Comparison of ENCODE assay signal across 8 cellular contexts in genomic region chr1:152034654-152035405, GRCh38. TPM values are rescaled to one million over a fixed set of nuclear protein-coding genes. Genes with fewer than 3 reads are reported as not detected.
DNase-seq lines count a peak whose midpoint lies in the region; ATAC-seq and TF ChIP-seq lines count a peak whose summit lies in the region.

No MANE protein-coding gene starts in this region.

- H2BK5ac ChIP-seq in mesenchymal stem cell (ENCODE audit: low read depth, low read length, poor library complexity, severe bottlenecking), result no peak overlapping the region

- POLR2A ChIA-PET in HEK293 (lab: Yijun Ruan, JAX), result interaction anchor here (1.0 to 4.3 kb wide), 3 partner anchors 13 to 128 kb away, joined by 3 to 68 read pairs (median 3); no protein-coding TSS in a partner anchor

- H2BK12ac ChIP-seq in mesenchymal stem cell (ENCODE audit: low read length in 2 of 2), result peak overlapping the region in 1 of 2 experiments; percentile 83

- no peak overlapping the region for H2AFZ ChIP-seq in mesenchymal stem cell (ENCODE audit: low read depth, low read length)

- ATAC-seq in GM18858 (IDR thresholded peaks at IDR 0.05; ENCODE audit: unreplicated experiment), result no peak

- peak overlapping the region in 1 of 2 experiments; percentile 75 for H3K23ac ChIP-seq in mesenchymal stem cell (ENCODE audit: low read length in 2 of 2)

- H3K9me3 ChIP-seq in HEK293 (ENCODE audit: control insufficient read depth, insufficient read depth, low read depth, low read length) (no peaks in the 10 kb centered on the region), duodenal mucosa (ENCODE audit: control insufficient read depth in 1 of 2, low read length in 2 of 2) (no peaks in the 10 kb centered on the region), mesenchymal stem cell (ENCODE audit: control insufficient read depth, low read length) (no peaks in the 10 kb centered on the region)

- peak overlapping the region; percentile 76 for H3K4me2 ChIP-seq in mesenchymal stem cell (ENCODE audit: low read length, poor library complexity, severe bottlenecking)

- H3K14ac ChIP-seq in mesenchymal stem cell (ENCODE audit: low read length in 2 of 2), result peak overlapping the region in 1 of 2 experiments; percentile 94

- peak overlapping the region; percentile 40 for H2AK5ac ChIP-seq in mesenchymal stem cell (ENCODE audit: low read length, severe bottlenecking)

- WGBS in mesenchymal stem cell, result 4% methylated on average over 5 of the region's 8 CpGs

- peak overlapping the region; percentile 78 for H3K27ac ChIP-seq in HEK293 (ENCODE audit: extremely low read depth, low read depth, low read length)
- peak overlapping the region; percentile 35 for H3K27ac ChIP-seq in duodenal mucosa (ENCODE audit: low read depth, low read length)
- peak overlapping the region; percentile 95 for H3K27ac ChIP-seq in mesenchymal stem cell (ENCODE audit: low read length, poor library complexity, severe bottlenecking)

- H3K4me3 ChIP-seq in HEK293 (ENCODE audit: low read depth, low read length) (peak overlapping the region; percentile 70), duodenal mucosa (ENCODE audit: low read depth in 1 of 2, low read length in 2 of 2) (peak overlapping the region; percentile 86 to 89), mesenchymal stem cell (ENCODE audit: insufficient read depth in 1 of 2, low read depth in 1 of 2, low read length in 2 of 2) (peak overlapping the region in 1 of 2 experiments; percentile 92)

- peaks cover 11% of the 10 kb centered on the region for H3K79me1 ChIP-seq in mesenchymal stem cell (replicated peaks; ENCODE audit: low read length, poor library complexity, severe bottlenecking)

- peaks cover 0 to 27% of the 10 kb centered on the region in 2 experiments; a peak in 1 of 3 replicates for H3K36me3 ChIP-seq in HEK293 (ENCODE audit: control insufficient read depth in 2 of 2, insufficient read depth in 1 of 2, low read length in 2 of 2)
- H3K36me3 ChIP-seq in duodenal mucosa (ENCODE audit: control insufficient read depth in 1 of 2, insufficient read depth in 2 of 2, low read length in 2 of 2), result peaks cover 17 to 32% of the 10 kb centered on the region in 2 donors
- peaks cover 16 to 38% of the 10 kb centered on the region in 2 experiments for H3K36me3 ChIP-seq in mesenchymal stem cell (ENCODE audit: control insufficient read depth in 1 of 2, insufficient read depth in 2 of 2, low read depth in 1 of 2, low read length in 2 of 2)

- H2BK15ac ChIP-seq in mesenchymal stem cell (ENCODE audit: low read depth, poor library complexity, severe bottlenecking), result no peak overlapping the region

- H4K91ac ChIP-seq in mesenchymal stem cell (ENCODE audit: low read length), result peak overlapping the region; percentile 16

- CTCF ChIA-PET in HEK293 (lab: Yijun Ruan, JAX), result interaction anchor here (0.5 to 4.0 kb wide), 25 partner anchors 11 to 1474 kb away, joined by 3 to 44 read pairs (median 4); no protein-coding TSS in a partner anchor

- H3K18ac ChIP-seq in mesenchymal stem cell (ENCODE audit: low read depth in 1 of 2, low read length in 2 of 2), result peak overlapping the region; percentile 60 to 64

- DNase-seq in EL (peak; percentile 85), NCI-H2196 treated with DMSO at 0.1 percent for 48 hours (lab: John Stamatoyannopoulos, UW; ENCODE audit: unreplicated experiment) (peak; percentile 22), mesenchymal stem cell (peak; percentile 86)
- peak; percentile 39 to 48 for DNase-seq in activated CD4-positive, alpha-beta T cell treated with anti-CD3 and anti-CD28 coated beads for 24 hours (ENCODE audit: low read depth in 2 of 2)
- DNase-seq in stimulated activated CD8-positive, alpha-beta memory T cell treated with anti-CD3 and anti-CD28 coated beads, Interleukin-7, amount 100 ng/mL, for 4 hours (ENCODE audit: low read depth in 2 of 2), result peak; percentile 28 to 41

- peak; percentile 43 for TF ChIP-seq CTCF in HEK293 (tag by site-specific recombination; IDR thresholded peaks at IDR 0.05)

- H3K9ac ChIP-seq in duodenal mucosa (ENCODE audit: low read depth in 1 of 2, low read length in 2 of 2) (peak overlapping the region; percentile 84 to 94), mesenchymal stem cell (ENCODE audit: low read length) (peak overlapping the region; percentile 100)

- H3K27me3 ChIP-seq in duodenal mucosa (ENCODE audit: control insufficient read depth in 1 of 2, insufficient read depth in 2 of 2, low read length in 2 of 2) (no peaks in the 10 kb centered on the region), mesenchymal stem cell (ENCODE audit: control insufficient read depth in 1 of 2, insufficient read depth in 1 of 2, low read length in 2 of 2) (peaks cover 0 to under 1% of the 10 kb centered on the region in 2 experiments)

- H2BK120ac ChIP-seq in mesenchymal stem cell (ENCODE audit: low read depth, low read length), result no peak overlapping the region

- H3K4ac ChIP-seq in mesenchymal stem cell (ENCODE audit: low read depth in 1 of 2, low read length in 2 of 2), result peak overlapping the region in 1 of 2 experiments; percentile 96

- H4K8ac ChIP-seq in mesenchymal stem cell (ENCODE audit: low read length), result no peak overlapping the region

- no peaks in the 10 kb centered on the region; the same call in 1 of the 2 replicates for H3K4me1 ChIP-seq in HEK293 (ENCODE audit: control insufficient read depth, insufficient read depth, low read length)
- H3K4me1 ChIP-seq in duodenal mucosa (ENCODE audit: control insufficient read depth in 1 of 2, insufficient read depth in 2 of 2, low read length in 2 of 2), result peaks cover 32 to 34% of the 10 kb centered on the region in 2 donors
- H3K4me1 ChIP-seq in mesenchymal stem cell (ENCODE audit: control insufficient read depth, insufficient read depth, low read depth, low read length), result peaks cover 3% of the 10 kb centered on the region

TF ChIP-seq in HEK293, 187 proteins besides CTCF, POLR2A, EP300 and RAD21 (continues in another document):
- TF ChIP-seq, protein P1, sequence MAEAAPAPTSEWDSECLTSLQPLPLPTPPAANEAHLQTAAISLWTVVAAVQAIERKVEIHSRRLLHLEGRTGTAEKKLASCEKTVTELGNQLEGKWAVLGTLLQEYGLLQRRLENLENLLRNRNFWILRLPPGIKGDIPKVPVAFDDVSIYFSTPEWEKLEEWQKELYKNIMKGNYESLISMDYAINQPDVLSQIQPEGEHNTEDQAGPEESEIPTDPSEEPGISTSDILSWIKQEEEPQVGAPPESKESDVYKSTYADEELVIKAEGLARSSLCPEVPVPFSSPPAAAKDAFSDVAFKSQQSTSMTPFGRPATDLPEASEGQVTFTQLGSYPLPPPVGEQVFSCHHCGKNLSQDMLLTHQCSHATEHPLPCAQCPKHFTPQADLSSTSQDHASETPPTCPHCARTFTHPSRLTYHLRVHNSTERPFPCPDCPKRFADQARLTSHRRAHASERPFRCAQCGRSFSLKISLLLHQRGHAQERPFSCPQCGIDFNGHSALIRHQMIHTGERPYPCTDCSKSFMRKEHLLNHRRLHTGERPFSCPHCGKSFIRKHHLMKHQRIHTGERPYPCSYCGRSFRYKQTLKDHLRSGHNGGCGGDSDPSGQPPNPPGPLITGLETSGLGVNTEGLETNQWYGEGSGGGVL (tag by site-specific recombination; IDR thresholded peaks at IDR 0.05), result no peak
- TF ChIP-seq SP2 (tag by site-specific recombination; IDR thresholded peaks at IDR 0.05) (peak; percentile 51), ZNF600 (tag by site-specific recombination; IDR thresholded peaks at IDR 0.05) (peak; percentile 77), ZNF777 (tag by site-specific recombination; IDR thresholded peaks at IDR 0.05; ENCODE audit: borderline replicate concordance) (no peak), ZNF501 (tag by site-specific recombination; IDR thresholded peaks at IDR 0.05) (no peak), FEZF1 (tag by site-specific recombination; IDR thresholded peaks at IDR 0.05) (no peak), ZNF530 (tag by site-specific recombination; IDR thresholded peaks at IDR 0.05; ENCODE audit: low read depth) (no peak), ZNF48 (tag by site-specific recombination; IDR thresholded peaks at IDR 0.05) (no peak), PRDM6 (tag by site-specific recombination; IDR thresholded peaks at IDR 0.05) (peak; percentile 78)
- TF ChIP-seq, protein P2, sequence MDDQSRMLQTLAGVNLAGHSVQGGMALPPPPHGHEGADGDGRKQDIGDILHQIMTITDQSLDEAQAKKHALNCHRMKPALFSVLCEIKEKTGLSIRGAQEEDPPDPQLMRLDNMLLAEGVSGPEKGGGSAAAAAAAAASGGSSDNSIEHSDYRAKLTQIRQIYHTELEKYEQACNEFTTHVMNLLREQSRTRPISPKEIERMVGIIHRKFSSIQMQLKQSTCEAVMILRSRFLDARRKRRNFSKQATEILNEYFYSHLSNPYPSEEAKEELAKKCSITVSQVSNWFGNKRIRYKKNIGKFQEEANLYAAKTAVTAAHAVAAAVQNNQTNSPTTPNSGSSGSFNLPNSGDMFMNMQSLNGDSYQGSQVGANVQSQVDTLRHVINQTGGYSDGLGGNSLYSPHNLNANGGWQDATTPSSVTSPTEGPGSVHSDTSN (CRISPR knock-in tag; IDR thresholded peaks at IDR 0.05), result 0 out of 2 replicates have a peak, but pooled peaks have one; percentile 29

RNA-seq across cellular contexts. Expression of gene S100A11, which starts 2.0 kb away (rescaled TPM):
- 2,510 TPM for polyA plus RNA-seq in mesenchymal stem cell (2013, experiment 1 of 2)
- 2,559 TPM for polyA plus RNA-seq in mesenchymal stem cell (2013, experiment 2 of 2)

RNA-seq across cellular contexts. Expression of gene S100A10, which starts 41.2 kb away (rescaled TPM):
- polyA plus RNA-seq in mesenchymal stem cell (2013, experiment 1 of 2), result 743 TPM
- 740 TPM for polyA plus RNA-seq in mesenchymal stem cell (2013, experiment 2 of 2)

RNA-seq across cellular contexts. Expression of gene TCHHL1, which starts 54.0 kb away (rescaled TPM):
- polyA plus RNA-seq in mesenchymal stem cell (2013, experiment 1 of 2), result not detected
- not detected for polyA plus RNA-seq in mesenchymal stem cell (2013, experiment 2 of 2)

Comparison
In these comparisons a context has a peak if more than half of its experiments do, and no peak if none do; other contexts are left out.
1. DNase-seq: peak in every context shown above with its lines; median percentile 86 in mesenchymal stem cell; 85 in EL; 44 in activated CD4-positive, alpha-beta T cell treated with anti-CD3 and anti-CD28 coated beads for 24 hours; 34 in stimulated activated CD8-positive, alpha-beta memory T cell treated with anti-CD3 and anti-CD28 coated beads, Interleukin-7, amount 100 ng/mL, for 4 hours; 22 in NCI-H2196 treated with DMSO at 0.1 percent for 48 hours.
2. H3K27ac ChIP-seq: peak in every context shown above with its lines; median percentile 95 in mesenchymal stem cell; 78 in HEK293; 35 in duodenal mucosa.